Comparison of ENCODE assay signal across 1 cellular context in the genomic region with DNA sequence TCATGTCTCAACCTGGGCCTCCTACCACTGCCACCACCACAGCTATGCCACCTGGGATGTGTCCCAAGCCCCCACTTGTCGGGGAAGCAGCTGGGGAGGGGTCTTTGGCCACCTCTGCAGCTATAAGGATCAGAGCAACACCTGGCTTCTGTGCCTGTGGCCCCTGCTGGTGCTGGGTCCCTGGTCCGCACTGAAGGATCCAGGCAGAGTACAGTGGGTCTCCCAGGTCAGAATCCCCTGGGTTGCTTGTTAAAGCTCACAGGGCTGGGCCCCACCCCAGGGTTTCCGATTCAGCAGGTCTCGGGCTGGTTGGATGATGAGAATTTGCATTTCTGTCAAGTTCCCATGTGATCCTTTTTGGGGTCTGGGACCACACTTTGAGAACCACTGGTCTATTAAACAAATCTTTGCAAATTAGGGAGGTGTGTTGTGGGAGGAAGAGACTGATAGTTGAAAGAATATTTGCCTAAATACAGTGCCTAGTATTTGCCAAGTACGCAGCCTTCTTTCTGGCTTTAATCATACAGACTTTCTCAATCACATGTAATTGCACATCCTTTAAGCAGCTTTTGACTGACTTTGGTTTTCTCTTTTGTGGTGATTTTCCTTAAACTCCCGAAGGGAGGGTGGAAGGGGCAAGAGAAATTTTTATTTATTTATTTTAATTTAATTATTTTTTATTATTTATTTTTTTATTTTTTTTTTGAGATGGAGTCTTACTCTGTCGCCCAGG.
TF ChIP-seq lines count a peak whose summit lies in the region.

No MANE protein-coding gene starts in this region.

TF ChIP-seq in HepG2, 621 proteins besides CTCF, POLR2A, EP300 and RAD21:
- TF ChIP-seq ZNF687 (CRISPR knock-in tag; IDR thresholded peaks at IDR 0.05) (peak; percentile 55), SALL2 (CRISPR knock-in tag; IDR thresholded peaks at IDR 0.05) (no peak)
